Comparison of ENCODE assay signal across 10 cellular contexts in genomic region chr1:206490643-206491421, GRCh38. TPM values are rescaled to one million over a fixed set of nuclear protein-coding genes. Genes with fewer than 3 reads are reported as not detected.
DNase-seq lines count a peak whose midpoint lies in the region; ATAC-seq and TF ChIP-seq lines count a peak whose summit lies in the region.
"Had no signal": no experiment of that assay in that cellular context is flagged by ENCODE, and none has a peak within 500 bp of the region (broad histone marks: within the 10 kb centered on the region; RNA-seq: fewer than 3 reads in every experiment).

No MANE protein-coding gene starts in this region.

- H3K27me3 Mint-ChIP-seq in natural killer cell treated with Interleukin-12 subunit alpha and Interleukin-12 subunit beta and Interleukin-15 and Interleukin-18, amount 100 ng/mL, for 72 hours = no peaks in the 10 kb centered on the region
- H3K27me3 Mint-ChIP-seq in natural killer cell (ENCODE audit: low read depth in 2 of 2) (no peaks in the 10 kb centered on the region), T-helper 17 cell (no peaks in the 10 kb centered on the region)
- H3K27me3 Mint-ChIP-seq in stimulated activated memory B cell treated with anti-CD40 and anti-IgM and Interleukin-4, amounts not matched to agents 10 μg/mL and 1 μg/mL and 100 μg/mL, for 72 hours = no peaks in the 10 kb centered on the region
- H3K27me3 Mint-ChIP-seq: progenitor cell of endocrine pancreas had no signal

- ATAC-seq in natural killer cell treated with Interleukin-12 subunit alpha and Interleukin-12 subunit beta and Interleukin-15 and Interleukin-18, amount 100 ng/mL, for 72 hours = no peak
- ATAC-seq in natural killer cell = no peak
- no peak for ATAC-seq in T-helper 17 cell
- no peak for ATAC-seq in stimulated activated memory B cell treated with anti-CD40 and anti-IgM and Interleukin-4, amounts not matched to agents 10 μg/mL and 1 μg/mL and 100 μg/mL, for 72 hours
- no peak for ATAC-seq in HG03135 (IDR thresholded peaks at IDR 0.05; ENCODE audit: unreplicated experiment)

- peaks cover 12 to 26% of the 10 kb centered on the region in 2 donors for H3K4me1 Mint-ChIP-seq in natural killer cell treated with Interleukin-12 subunit alpha and Interleukin-12 subunit beta and Interleukin-15 and Interleukin-18, amount 100 ng/mL, for 72 hours (ENCODE audit: low read depth in 2 of 2)
- H3K4me1 Mint-ChIP-seq in natural killer cell = peaks cover 7 to 9% of the 10 kb centered on the region in 2 donors
- peaks cover 6% of the 10 kb centered on the region for H3K4me1 Mint-ChIP-seq in T-helper 17 cell
- H3K4me1 Mint-ChIP-seq in stimulated activated memory B cell treated with anti-CD40 and anti-IgM and Interleukin-4, amounts not matched to agents 10 μg/mL and 1 μg/mL and 100 μg/mL, for 72 hours = peaks cover 14% of the 10 kb centered on the region

- intact Hi-C loops in natural killer cell (cut with micrococcal nuclease) = loop anchor here (1.0 kb wide), 2 partner anchors 92 to 173 kb away; no protein-coding TSS in a partner anchor

- TF ChIP-seq CTCF in natural killer cell (IDR thresholded peaks at IDR 0.05) (no peak), fibroblast of mammary gland (conservative IDR thresholded peaks at IDR 0.05; ENCODE audit: control insufficient read depth, insufficient read depth, low read depth, low read length) (no peak)

- H3K9me3 Mint-ChIP-seq in natural killer cell treated with Interleukin-12 subunit alpha and Interleukin-12 subunit beta and Interleukin-15 and Interleukin-18, amount 100 ng/mL, for 72 hours = no peaks in the 10 kb centered on the region
- no peaks in the 10 kb centered on the region for H3K9me3 Mint-ChIP-seq in natural killer cell
- H3K9me3 Mint-ChIP-seq in stimulated activated memory B cell treated with anti-CD40 and anti-IgM and Interleukin-4, amounts not matched to agents 10 μg/mL and 1 μg/mL and 100 μg/mL, for 72 hours = no peaks in the 10 kb centered on the region

- no peak overlapping the region for H3K4me3 ChIP-seq in fibroblast of mammary gland (ENCODE audit: control insufficient read depth, low read depth, low read length)

- H3K27ac Mint-ChIP-seq in natural killer cell treated with Interleukin-12 subunit alpha and Interleukin-12 subunit beta and Interleukin-15 and Interleukin-18, amount 100 ng/mL, for 72 hours = peak overlapping the region; percentile 31 to 79
- no peak overlapping the region for H3K27ac Mint-ChIP-seq in natural killer cell
- peak overlapping the region; percentile 3 for H3K27ac Mint-ChIP-seq in T-helper 17 cell
- no peak overlapping the region for H3K27ac Mint-ChIP-seq in stimulated activated memory B cell treated with anti-CD40 and anti-IgM and Interleukin-4, amounts not matched to agents 10 μg/mL and 1 μg/mL and 100 μg/mL, for 72 hours
- H3K27ac Mint-ChIP-seq: progenitor cell of endocrine pancreas had no signal

- no peak for TF ChIP-seq POLR2A in erythroblast (IDR thresholded peaks at IDR 0.05; ENCODE audit: low read length)

- H3K9me3 ChIP-seq in T-helper 17 cell (ENCODE audit: control insufficient read depth, low read length, poor library complexity, severe bottlenecking) = no peaks in the 10 kb centered on the region
- H3K9me3 ChIP-seq: BE2C had no signal

- DNase-seq in natural killer cell treated with Interleukin-12 subunit alpha and Interleukin-12 subunit beta and Interleukin-15 and Interleukin-18, amount 100 ng/mL, for 72 hours (ENCODE audit: low spot score) = no peak
- no peak for DNase-seq in natural killer cell
- DNase-seq in T-helper 17 cell = no peak
- peak; percentile 28 for DNase-seq in fibroblast of mammary gland (ENCODE audit: low read depth)
- no peak for DNase-seq in effector CD8-positive, alpha-beta T cell (lab: John Stamatoyannopoulos, UW)
- DNase-seq in erythroblast (lab: John Stamatoyannopoulos, UW) = no peak

- H3K36me3 Mint-ChIP-seq in natural killer cell treated with Interleukin-12 subunit alpha and Interleukin-12 subunit beta and Interleukin-15 and Interleukin-18, amount 100 ng/mL, for 72 hours = no peaks in the 10 kb centered on the region
- H3K36me3 Mint-ChIP-seq in natural killer cell (peaks cover 6% of the 10 kb centered on the region), T-helper 17 cell (ENCODE audit: low read depth) (peaks cover 8% of the 10 kb centered on the region)
- H3K36me3 Mint-ChIP-seq in stimulated activated memory B cell treated with anti-CD40 and anti-IgM and Interleukin-4, amounts not matched to agents 10 μg/mL and 1 μg/mL and 100 μg/mL, for 72 hours = peaks cover 55% of the 10 kb centered on the region

- H3K4me3 Mint-ChIP-seq in natural killer cell treated with Interleukin-12 subunit alpha and Interleukin-12 subunit beta and Interleukin-15 and Interleukin-18, amount 100 ng/mL, for 72 hours = no peak overlapping the region
- H3K4me3 Mint-ChIP-seq in natural killer cell (no peak overlapping the region), T-helper 17 cell (no peak overlapping the region)
- H3K4me3 Mint-ChIP-seq in stimulated activated memory B cell treated with anti-CD40 and anti-IgM and Interleukin-4, amounts not matched to agents 10 μg/mL and 1 μg/mL and 100 μg/mL, for 72 hours = no peak overlapping the region

RNA-seq across cellular contexts. Expression of gene RASSF5, which starts 16.5 kb away (rescaled TPM):
- 100 to 1,000 TPM; 178 to 260 TPM for total RNA-seq in natural killer cell treated with Interleukin-12 subunit alpha and Interleukin-12 subunit beta and Interleukin-15 and Interleukin-18, amount 100 ng/mL, for 72 hours
- total RNA-seq in natural killer cell = 100 to 1,000 TPM; 231 to 333 (median 279) TPM
- 100 to 1,000 TPM; 177 to 188 TPM for total RNA-seq in T-helper 17 cell

RNA-seq across cellular contexts. Expression of gene IKBKE, which starts 20.6 kb away (rescaled TPM):
- 10 to 100 TPM; 50.8 to 53.3 TPM for total RNA-seq in natural killer cell treated with Interleukin-12 subunit alpha and Interleukin-12 subunit beta and Interleukin-15 and Interleukin-18, amount 100 ng/mL, for 72 hours
- total RNA-seq in natural killer cell = 10 to 100 TPM; 31.6 to 34.6 (median 32.2) TPM
- total RNA-seq in T-helper 17 cell = 10 to 100 TPM; 48.5 to 72.5 TPM

Comparison
In these comparisons a context has a peak if more than half of its experiments do, and no peak if none do; other contexts are left out.
1. H3K27ac Mint-ChIP-seq: peak in natural killer cell treated with Interleukin-12 subunit alpha and Interleukin-12 subunit beta and Interleukin-15 and Interleukin-18, amount 100 ng/mL, for 72 hours (2 of 2) and T-helper 17 cell (single experiment); none in natural killer cell (0 of 2) and stimulated activated memory B cell treated with anti-CD40 and anti-IgM and Interleukin-4, amounts not matched to agents 10 μg/mL and 1 μg/mL and 100 μg/mL, for 72 hours (single experiment).